ENCODE assay signal across 12 cellular contexts in the genomic region with DNA sequence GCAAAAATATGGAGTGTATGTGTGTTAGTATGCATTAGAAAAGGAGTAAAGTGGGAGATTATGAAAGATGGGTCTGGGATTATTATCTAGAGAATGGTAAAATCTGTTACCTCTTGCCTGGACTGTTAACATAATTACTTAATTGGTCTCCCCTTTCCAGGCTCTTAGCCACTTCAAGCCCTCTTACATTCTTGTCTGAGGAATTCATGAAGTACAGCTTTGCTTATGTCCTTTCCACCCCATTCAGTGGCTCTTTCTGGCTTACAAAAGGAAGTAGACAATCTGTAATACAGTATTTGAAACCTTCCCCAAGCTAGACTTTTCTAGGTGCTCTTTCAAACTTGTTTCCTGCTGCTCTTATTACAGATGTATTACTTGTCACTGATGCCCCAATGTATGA.
A peak's percentile ranks its signal among the peaks of the same experiment; 100 is the strongest.
DNase-seq lines count a peak whose midpoint lies in the region; ATAC-seq and TF ChIP-seq lines count a peak whose summit lies in the region.
"Had no signal": no experiment of that assay in that cellular context is flagged by ENCODE, and none has a peak within 500 bp of the region (broad histone marks: within the 10 kb centered on the region; RNA-seq: fewer than 3 reads in every experiment).

No MANE protein-coding gene starts in this region.

- H3K27me3 ChIP-seq in IMR-90 (ENCODE audit: control insufficient read depth, insufficient read depth, low read length), result no peaks in the 10 kb centered on the region
- no peaks in the 10 kb centered on the region for H3K27me3 ChIP-seq in brain microvascular endothelial cell (replicated peaks)
- no peaks in the 10 kb centered on the region for H3K27me3 ChIP-seq in psoas muscle (ENCODE audit: insufficient read depth in 3 of 3, low read length in 2 of 3)
- H3K27me3 ChIP-seq: hepatocyte had no signal

- dilution Hi-C loops in IMR-90 (cut with HindIII; ENCODE audit: low sequenced_read_pairs, unreplicated experiment), result no loop called here

- H4K20me1 ChIP-seq in IMR-90 (ENCODE audit: insufficient read depth, low read length), result peaks cover 58% of the 10 kb centered on the region

- TF ChIP-seq RAD21 in IMR-90 (IDR thresholded peaks at IDR 0.05; ENCODE audit: low read length), result no peak

- POLR2A ChIA-PET in IMR-90 (lab: Charles Lee; ENCODE audit: unreplicated experiment), result no interaction called here

- no peak overlapping the region for H2BK15ac ChIP-seq in IMR-90 (ENCODE audit: low read depth, low read length)

- BruUV-seq in IMR-90 (replicated peaks; lab: Mats Ljungman, UMichigan), result no TSS peak

- no peak overlapping the region for H2AFZ ChIP-seq in IMR-90 (replicated peaks; ENCODE audit: low read length, poor library complexity)
- H2AFZ ChIP-seq: hepatocyte had no signal

- ATAC-seq in IMR-90 (ENCODE audit: low read depth) (no peak), psoas muscle (no peak), HG03460 (IDR thresholded peaks at IDR 0.05; ENCODE audit: unreplicated experiment) (no peak)

- peaks cover 14% of the 10 kb centered on the region for H3K4me1 ChIP-seq in IMR-90 (ENCODE audit: control insufficient read depth, insufficient read depth, low read length)
- peaks cover 83% of the 10 kb centered on the region for H3K4me1 ChIP-seq in psoas muscle

- intact Hi-C loops in IMR-90 (cut with micrococcal nuclease) (no loop called here), psoas muscle (cut with DNase I) (no loop called here)

- H2AK5ac ChIP-seq in IMR-90 (ENCODE audit: low read depth, low read length), result no peak overlapping the region

- H3K56ac ChIP-seq in IMR-90 (ENCODE audit: extremely low read depth, insufficient read depth, low read length), result no peak overlapping the region

- no peak overlapping the region for H4K5ac ChIP-seq in IMR-90 (ENCODE audit: low read depth, low read length)

- peak overlapping the region; percentile 41; the same call in 1 of the 2 replicates for H3K23ac ChIP-seq in IMR-90 (ENCODE audit: low read depth, low read length)

- no peak overlapping the region for H3K4ac ChIP-seq in IMR-90 (ENCODE audit: low read depth, low read length)

- CTCF ChIA-PET in IMR-90 (lab: Yijun Ruan, JAX), result interaction anchor here (1.1 kb wide), 2 partner anchors 28 to 38 kb away, joined by 4 to 7 read pairs; no protein-coding TSS in a partner anchor

- H3K9me3 ChIP-seq in IMR-90 (ENCODE audit: control insufficient read depth, insufficient read depth, low read length), result no peaks in the 10 kb centered on the region
- no peaks in the 10 kb centered on the region for H3K9me3 ChIP-seq in psoas muscle

- TF ChIP-seq POLR2A in IMR-90 (IDR thresholded peaks at IDR 0.05; ENCODE audit: low read depth, low read length), result no peak

- no peak overlapping the region for H3K18ac ChIP-seq in IMR-90 (ENCODE audit: low read depth, low read length)

- H3K4me2 ChIP-seq in IMR-90 (ENCODE audit: low read depth, low read length), result no peak overlapping the region
- H3K4me2 ChIP-seq: hepatocyte had no signal

- in situ Hi-C loops in IMR-90 (cut with MboI; ENCODE audit: low sequenced_read_pairs), result no loop called here
- in situ Hi-C loops in brain microvascular endothelial cell (cut with HindIII; ENCODE audit: low pct_ligation_motif_present, low sequenced_read_pairs), result no loop called here

- H3K27ac ChIP-seq in IMR-90 (ENCODE audit: insufficient read depth, low read length), result no peak overlapping the region
- peak overlapping the region; percentile 57 for H3K27ac ChIP-seq in brain microvascular endothelial cell
- H3K27ac ChIP-seq in psoas muscle, result peak overlapping the region; percentile 92
- H3K27ac ChIP-seq: hepatocyte had no signal

- H3K4me3 ChIP-seq in IMR-90 (ENCODE audit: insufficient read depth, low read depth, low read length) (no peak overlapping the region), brain microvascular endothelial cell (ENCODE audit: low read depth, low read length) (no peak overlapping the region), psoas muscle (peak overlapping the region; percentile 47)
- H3K4me3 ChIP-seq: hepatocyte had no signal

- H2AK9ac ChIP-seq in IMR-90 (replicated peaks; ENCODE audit: low read depth, low read length, poor library complexity), result no peak overlapping the region

- no peak overlapping the region for H4K8ac ChIP-seq in IMR-90 (ENCODE audit: low read depth in 2 of 2, low read length in 2 of 2)

- peak; percentile 29 for DNase-seq in NCI-H82 (lab: John Stamatoyannopoulos, UW)
- DNase-seq in NCI-H82 treated with DMSO at 0.1 percent for 48 hours (lab: John Stamatoyannopoulos, UW; ENCODE audit: unreplicated experiment), result no peak
- no peak for DNase-seq in IMR-90
- DNase-seq in brain microvascular endothelial cell, result no peak
- no peak for DNase-seq in psoas muscle
- no peak for DNase-seq in UCSD-AML1 (lab: John Stamatoyannopoulos, UW; ENCODE audit: unreplicated experiment)
- DNase-seq in NCI-H2171 treated with DMSO at 0.1 percent for 48 hours (lab: John Stamatoyannopoulos, UW), result no peak
- DNase-seq: NCI-H345; stimulated activated CD4-positive, alpha-beta T cell treated with anti-CD3 and anti-CD28 coated beads, Interleukin-2, amount 100 ng/mL, for 48 hours; trophoblast cell had no signal

- no peak overlapping the region for H3K9ac ChIP-seq in IMR-90 (ENCODE audit: low read depth, low read length)

- H2BK120ac ChIP-seq in IMR-90 (ENCODE audit: low read depth, low read length), result no peak overlapping the region

- peaks cover 10 to 64% of the 10 kb centered on the region in 2 experiments for H3K79me1 ChIP-seq in IMR-90 (ENCODE audit: low read depth in 1 of 2, low read length in 2 of 2)

- H4K91ac ChIP-seq in IMR-90 (ENCODE audit: insufficient read depth, low read depth, low read length), result no peak overlapping the region

- H3K14ac ChIP-seq in IMR-90 (replicated peaks; ENCODE audit: low read depth, low read length), result peak overlapping the region; percentile 43; the same call in 1 of the 2 replicates

- peak overlapping the region; percentile 49 for H2BK5ac ChIP-seq in IMR-90 (ENCODE audit: low read depth, low read length, poor library complexity, severe bottlenecking)

- peaks cover 5% of the 10 kb centered on the region for H3K36me3 ChIP-seq in IMR-90 (ENCODE audit: control insufficient read depth, insufficient read depth, low read length)
- peaks cover 6% of the 10 kb centered on the region for H3K36me3 ChIP-seq in brain microvascular endothelial cell (replicated peaks)
- H3K36me3 ChIP-seq in psoas muscle (ENCODE audit: insufficient read depth in 1 of 2, low read depth in 1 of 2), result peaks cover 0 to 15% of the 10 kb centered on the region in 2 donors

- TF ChIP-seq CTCF in IMR-90 (conservative IDR thresholded peaks at IDR 0.05; ENCODE audit: low read depth, low read length), result no peak
- TF ChIP-seq CTCF in brain microvascular endothelial cell (IDR thresholded peaks at IDR 0.05; ENCODE audit: low read depth, low read length, missing control alignments), result no peak
- no peak for TF ChIP-seq CTCF in psoas muscle (IDR thresholded peaks at IDR 0.05)

- H3K9me1 ChIP-seq in IMR-90 (ENCODE audit: insufficient read depth, low read length), result peaks cover 19% of the 10 kb centered on the region

- no peak overlapping the region for H2BK20ac ChIP-seq in IMR-90 (ENCODE audit: low read depth, low read length)

TF ChIP-seq in IMR-90, 13 proteins besides CTCF, POLR2A, EP300 and RAD21:
- TF ChIP-seq SMC3 (IDR thresholded peaks at IDR 0.05; ENCODE audit: low read depth, low read length), result no peak
- TF ChIP-seq RFX5 (IDR thresholded peaks at IDR 0.05; ENCODE audit: low read depth, low read length), result no peak
- TF ChIP-seq CHD1 (IDR thresholded peaks at IDR 0.05; ENCODE audit: low read depth, low read length), result no peak
- TF ChIP-seq USF2 (IDR thresholded peaks at IDR 0.05; ENCODE audit: low read depth, low read length), result no peak
- TF ChIP-seq MXI1 (IDR thresholded peaks at IDR 0.05; ENCODE audit: borderline replicate concordance, low read depth, low read length), result no peak
- TF ChIP-seq CEBPB (IDR thresholded peaks at IDR 0.05; ENCODE audit: low read depth, low read length), result no peak
- TF ChIP-seq RCOR1 (IDR thresholded peaks at IDR 0.05; ENCODE audit: insufficient replicate concordance, low read length), result no peak
- TF ChIP-seq NFE2L2 (IDR thresholded peaks at IDR 0.05; ENCODE audit: low read depth, low read length), result no peak
- no peak for TF ChIP-seq BHLHE40 (IDR thresholded peaks at IDR 0.05; ENCODE audit: low read depth, low read length)
- no peak for TF ChIP-seq MAZ (IDR thresholded peaks at IDR 0.05; ENCODE audit: borderline replicate concordance, low read depth, low read length)
- TF ChIP-seq MAFK (IDR thresholded peaks at IDR 0.05; ENCODE audit: low read depth, low read length), result no peak
